ENCODE assay signal across 23 cellular contexts in genomic region chr3:52470920-52471319, GRCh38. TPM values are rescaled to one million over a fixed set of nuclear protein-coding genes. Genes with fewer than 3 reads are reported as not detected.
A peak's percentile ranks its signal among the peaks of the same experiment; 100 is the strongest.
DNase-seq lines count a peak whose midpoint lies in the region; ATAC-seq and TF ChIP-seq lines count a peak whose summit lies in the region.
"Had no signal": no experiment of that assay in that cellular context is flagged by ENCODE, and none has a peak within 500 bp of the region (broad histone marks: within the 10 kb centered on the region; RNA-seq: fewer than 3 reads in every experiment).

No MANE protein-coding gene starts in this region.

- intact Hi-C loops in psoas muscle (cut with DNase I) (loop anchor here (1.0 to 5.0 kb wide), 4 partner anchors 15 to 216 kb away; partner anchors contain the start of genes GNL3 (in 1 of the 2), NT5DC2 (in 1 of the 2), PBRM1 (in 1 of the 2) and UQCC5 (in 1 of the 2)), stomach (cut with DNase I; ENCODE audit: low total_unique reads) (no loop called here), spleen (cut with DNase I; ENCODE audit: low total_unique reads) (no loop called here)

- peaks cover 5% of the 10 kb centered on the region for H3K4me1 ChIP-seq in NT2/D1 (ENCODE audit: insufficient read depth, insufficient read length)
- peaks cover 39% of the 10 kb centered on the region for H3K4me1 ChIP-seq in psoas muscle
- peaks cover 25 to 51% (median 38%) of the 10 kb centered on the region in 4 donors for H3K4me1 ChIP-seq in stomach
- peaks cover 0 to 37% (median 8%) of the 10 kb centered on the region in 6 donors for H3K4me1 ChIP-seq in spleen

- no peaks in the 10 kb centered on the region for H3K4me1 Mint-ChIP-seq in activated naive CD4-positive, alpha-beta T cell treated with anti-CD3 and anti-CD28 coated beads, Interleukin-2, amount 10 ng/mL, durations not matched to agents 7 days and 5 days
- H3K4me1 Mint-ChIP-seq in glutamatergic neuron (ENCODE audit: low read depth, unreplicated experiment) = peaks cover 20% of the 10 kb centered on the region
- H3K4me1 Mint-ChIP-seq: GM23338 had no signal

- H3K9me3 ChIP-seq in NT2/D1 (ENCODE audit: insufficient read depth, low read length) (no peaks in the 10 kb centered on the region), psoas muscle (no peaks in the 10 kb centered on the region), stomach (no peaks in the 10 kb centered on the region), spleen (no peaks in the 10 kb centered on the region)

- in situ Hi-C loops in GM13976 (cut with MboI; ENCODE audit: low sequenced_read_pairs, unreplicated experiment) = no loop called here

- H3K36me3 ChIP-seq in NT2/D1 (ENCODE audit: insufficient read depth, insufficient read length, low read length) (peaks cover 85% of the 10 kb centered on the region), psoas muscle (ENCODE audit: insufficient read depth in 1 of 2, low read depth in 1 of 2) (peaks cover 0 to 63% of the 10 kb centered on the region in 2 donors), stomach (peaks cover 36 to 76% (median 70%) of the 10 kb centered on the region in 4 donors), spleen (peaks cover 0 to 90% (median 52%) of the 10 kb centered on the region in 6 donors)

- peak overlapping the region; percentile 7 for H3K27ac Mint-ChIP-seq in activated naive CD4-positive, alpha-beta T cell treated with anti-CD3 and anti-CD28 coated beads, Interleukin-2, amount 10 ng/mL, durations not matched to agents 7 days and 5 days
- H3K27ac Mint-ChIP-seq in glutamatergic neuron (ENCODE audit: unreplicated experiment) = peak overlapping the region; percentile 34
- H3K27ac Mint-ChIP-seq: CD8-positive, alpha-beta T cell; GM23338; HFFc6 had no signal

- no peak for ATAC-seq in psoas muscle
- ATAC-seq: CD8-positive, alpha-beta T cell had no signal

- TF ChIP-seq POLR2A in stomach (IDR thresholded peaks at IDR 0.05) = no peak
- no peak for TF ChIP-seq POLR2A in spleen (IDR thresholded peaks at IDR 0.05)

- no peaks in the 10 kb centered on the region for H3K27me3 ChIP-seq in NT2/D1 (ENCODE audit: insufficient read depth, insufficient read length)
- no peaks in the 10 kb centered on the region for H3K27me3 ChIP-seq in psoas muscle (ENCODE audit: insufficient read depth in 3 of 3, low read length in 2 of 3)
- H3K27me3 ChIP-seq in stomach = no peaks in the 10 kb centered on the region
- no peaks in the 10 kb centered on the region for H3K27me3 ChIP-seq in spleen (replicated peaks in 1 of 7)

- peak overlapping the region; percentile 68 for H3K27ac ChIP-seq in psoas muscle
- H3K27ac ChIP-seq in stomach = peak overlapping the region in 1 of 5 donors; percentile 23
- H3K27ac ChIP-seq in spleen = no peak overlapping the region
- H3K27ac ChIP-seq: KMS-11 had no signal

- WGBS in psoas muscle, 3 donors = 96 to 97% (median 96%) methylated on average over 4 of the region's 4 CpGs
- WGBS in stomach, 5 donors = 82 to 98% (median 87%) methylated on average over 4 of the region's 4 CpGs
- 92 to 99% (median 96%) methylated on average over 3 to 4 of the region's 4 CpGs for WGBS in spleen, 5 donors

- peaks cover 22% of the 10 kb centered on the region for H3K36me3 Mint-ChIP-seq in activated naive CD4-positive, alpha-beta T cell treated with anti-CD3 and anti-CD28 coated beads, Interleukin-2, amount 10 ng/mL, durations not matched to agents 7 days and 5 days
- no peaks in the 10 kb centered on the region for H3K36me3 Mint-ChIP-seq in glutamatergic neuron (ENCODE audit: unreplicated experiment)

- no peaks in the 10 kb centered on the region for H3K9me3 Mint-ChIP-seq in activated naive CD4-positive, alpha-beta T cell treated with anti-CD3 and anti-CD28 coated beads, Interleukin-2, amount 10 ng/mL, durations not matched to agents 7 days and 5 days
- H3K9me3 Mint-ChIP-seq in glutamatergic neuron (ENCODE audit: unreplicated experiment) = peaks cover 2% of the 10 kb centered on the region
- H3K9me3 Mint-ChIP-seq: CD8-positive, alpha-beta T cell; GM23338; HFFc6 had no signal

- CTCF ChIA-PET in activated naive CD4-positive, alpha-beta T cell treated with anti-CD3 and anti-CD28 coated beads, Interleukin-2, amount 10 ng/mL, durations not matched to agents 7 days and 5 days (lab: Charles Lee) = no interaction called here

- H3K4me3 Mint-ChIP-seq in activated naive CD4-positive, alpha-beta T cell treated with anti-CD3 and anti-CD28 coated beads, Interleukin-2, amount 10 ng/mL, durations not matched to agents 7 days and 5 days = no peak overlapping the region
- H3K4me3 Mint-ChIP-seq in glutamatergic neuron (ENCODE audit: unreplicated experiment) = no peak overlapping the region
- H3K4me3 Mint-ChIP-seq: CD8-positive, alpha-beta T cell; GM23338; HFFc6 had no signal

- TF ChIP-seq EP300 in stomach (IDR thresholded peaks at IDR 0.05) = no peak

- TF ChIP-seq CTCF in glutamatergic neuron (IDR thresholded peaks at IDR 0.05; ENCODE audit: partially characterized antibody, unreplicated experiment) = no peak
- TF ChIP-seq CTCF in psoas muscle (IDR thresholded peaks at IDR 0.05) = no peak
- no peak for TF ChIP-seq CTCF in GM13976 (IDR thresholded peaks at IDR 0.05; ENCODE audit: borderline replicate concordance, control extremely low read depth, extremely low read depth, insufficient read depth, missing control alignments)
- no peak for TF ChIP-seq CTCF in stomach (IDR thresholded peaks at IDR 0.05)
- TF ChIP-seq CTCF in spleen (IDR thresholded peaks at IDR 0.05 in 8 of 11, conservative IDR thresholded peaks at IDR 0.05 in 3 of 11) = no peak

- H3K27me3 Mint-ChIP-seq in activated naive CD4-positive, alpha-beta T cell treated with anti-CD3 and anti-CD28 coated beads, Interleukin-2, amount 10 ng/mL, durations not matched to agents 7 days and 5 days = no peaks in the 10 kb centered on the region
- no peaks in the 10 kb centered on the region for H3K27me3 Mint-ChIP-seq in glutamatergic neuron (ENCODE audit: unreplicated experiment)

- peak overlapping the region; percentile 5 for H3K9ac ChIP-seq in NT2/D1 (ENCODE audit: insufficient read length, low read depth)
- H3K9ac ChIP-seq: KMS-11 had no signal

- no peak overlapping the region for H3K4me3 ChIP-seq in NT2/D1 (ENCODE audit: insufficient read length, low read depth)
- H3K4me3 ChIP-seq in psoas muscle = no peak overlapping the region
- no peak overlapping the region for H3K4me3 ChIP-seq in stomach
- no peak overlapping the region for H3K4me3 ChIP-seq in spleen
- H3K4me3 ChIP-seq: GM23338 had no signal

- DNase-seq in activated naive CD4-positive, alpha-beta T cell treated with anti-CD3 and anti-CD28 coated beads, Interleukin-2, amount 10 ng/mL, durations not matched to agents 7 days and 5 days = no peak
- DNase-seq in activated naive CD4-positive, alpha-beta T cell treated with Interleukin-2 at 50 U/mL for 16 hours = no peak
- no peak for DNase-seq in NT2/D1 (ENCODE audit: low read depth, low spot score)
- no peak for DNase-seq in glutamatergic neuron
- DNase-seq in psoas muscle = peak in 1 of 2 donors; percentile 31
- DNase-seq in GM13976 (ENCODE audit: low spot score) = no peak
- no peak for DNase-seq in stomach
- DNase-seq in spleen = no peak
- DNase-seq: 8988T; CD8-positive, alpha-beta T cell; DMS79 treated with DMSO at 0.1 percent for 48 hours; HFFc6; NCI-H1048; NCI-H1436 treated with DMSO at 0.1 percent for 48 hours; NCI-H2029 treated with DMSO at 0.1 percent for 48 hours; NCI-H774; SIG-M5 had no signal

RNA-seq across cellular contexts. Expression of gene NISCH, which starts 15.5 kb away (rescaled TPM):
- total RNA-seq in glutamatergic neuron (ENCODE audit: unreplicated experiment) (280 TPM), psoas muscle (10 to 100 TPM; 16.7 to 33.4 (median 28.1) TPM), stomach (100 to 1,000 TPM in 3 of 5 donors, 10 to 100 TPM in 2; 68.5 to 456 (median 147) TPM), spleen (10 to 100 TPM; 72.5 to 92.7 (median 86.2) TPM)
- polyA plus RNA-seq in psoas muscle (10 to 100 TPM; 14.3 to 28.8 (median 15.8) TPM), stomach (10 to 100 TPM; 18.3 to 36.4 (median 19.9) TPM), spleen (10 to 100 TPM; 18.9 to 45.1 (median 41.7) TPM)

RNA-seq across cellular contexts. Expression of gene TNNC1, which starts 17.1 kb away (rescaled TPM):
- total RNA-seq in glutamatergic neuron (ENCODE audit: unreplicated experiment) = 2.7 TPM
- total RNA-seq in psoas muscle = 1,000 to 10,000 TPM; 5,645 to 6,422 (median 6,257) TPM
- 1,000 to 10,000 TPM; 4,153 to 7,172 (median 6,558) TPM for polyA plus RNA-seq in psoas muscle
- 1 to 10 TPM in 2 of 5 donors, not detected in 3; 3.1 to 6.5 TPM for total RNA-seq in stomach
- 10 to 100 TPM in 2 of 3 donors, 1 to 10 TPM in 1; 4.9 to 41.1 (median 20.3) TPM for polyA plus RNA-seq in stomach
- 1 to 10 TPM in 6 of 7 donors, under 1 TPM in 1; 0.74 to 2.2 (median 1.6) TPM for total RNA-seq in spleen
- 1 to 10 TPM; 2.2 to 5.8 (median 4.4) TPM for polyA plus RNA-seq in spleen
- total RNA-seq: M059J had no signal

RNA-seq across cellular contexts. Expression of gene STAB1, which starts 24.2 kb away (rescaled TPM):
- total RNA-seq in glutamatergic neuron (ENCODE audit: unreplicated experiment) = 6.3 TPM
- total RNA-seq in psoas muscle = 10 to 100 TPM; 29.0 to 47.5 (median 41.9) TPM
- polyA plus RNA-seq in psoas muscle = 10 to 100 TPM; 15.9 to 27.4 (median 22.5) TPM
- total RNA-seq in stomach = 100 to 1,000 TPM in 2 of 5 donors, 10 to 100 TPM in 3; 51.6 to 295 (median 79.9) TPM
- 10 to 100 TPM; 33.7 to 55.3 (median 48.6) TPM for polyA plus RNA-seq in stomach
- total RNA-seq in spleen = 1,000 to 10,000 TPM in 1 of 7 donors, 100 to 1,000 TPM in 6; 351 to 1,070 (median 406) TPM
- polyA plus RNA-seq in spleen = 1,000 to 10,000 TPM in 2 of 3 donors, 100 to 1,000 TPM in 1; 287 to 1,994 (median 1,275) TPM
- total RNA-seq: G401, HFFc6, M059J, NCI-H460 had no signal

RNA-seq across cellular contexts. Expression of gene SEMA3G, which starts 26.0 kb away (rescaled TPM):
- total RNA-seq in glutamatergic neuron (ENCODE audit: unreplicated experiment) (0.59 TPM), psoas muscle (10 to 100 TPM in 2 of 4 donors, 1 to 10 TPM in 2; 6.0 to 13.8 (median 9.5) TPM), stomach (1 to 10 TPM in 3 of 5 donors, under 1 TPM in 2; under 0.01 to 9.6 (median 1.7) TPM), spleen (10 to 100 TPM in 5 of 7 donors, 1 to 10 TPM in 2; 7.9 to 20.2 (median 10.8) TPM)
- polyA plus RNA-seq in psoas muscle (1 to 10 TPM; 6.2 to 8.8 (median 6.5) TPM), stomach (1 to 10 TPM; 1.4 to 2.3 (median 1.9) TPM), spleen (1 to 10 TPM; 1.0 to 7.8 (median 3.5) TPM)
- total RNA-seq: HFFc6 had no signal
- polyA plus RNA-seq: BJ had no signal

Comparison
In these comparisons a context has a peak if more than half of its experiments do, and no peak if none do; other contexts are left out.
1. RNA of gene TNNC1, which starts 17.1 kb away (total RNA-seq): 5,645 to 6,422 TPM in psoas muscle; 2.7 TPM in glutamatergic neuron (single experiment), 0.74 to 2.2 TPM in spleen and 3.1 to 6.5 TPM in stomach; every median in the first group is over 100 times any median in the second.
2. intact Hi-C loops: an anchor here in psoas muscle (1.0 to 5.0 kb wide); none called in stomach and spleen.